ENCODE assay signal across 18 cellular contexts in the genomic region with DNA sequence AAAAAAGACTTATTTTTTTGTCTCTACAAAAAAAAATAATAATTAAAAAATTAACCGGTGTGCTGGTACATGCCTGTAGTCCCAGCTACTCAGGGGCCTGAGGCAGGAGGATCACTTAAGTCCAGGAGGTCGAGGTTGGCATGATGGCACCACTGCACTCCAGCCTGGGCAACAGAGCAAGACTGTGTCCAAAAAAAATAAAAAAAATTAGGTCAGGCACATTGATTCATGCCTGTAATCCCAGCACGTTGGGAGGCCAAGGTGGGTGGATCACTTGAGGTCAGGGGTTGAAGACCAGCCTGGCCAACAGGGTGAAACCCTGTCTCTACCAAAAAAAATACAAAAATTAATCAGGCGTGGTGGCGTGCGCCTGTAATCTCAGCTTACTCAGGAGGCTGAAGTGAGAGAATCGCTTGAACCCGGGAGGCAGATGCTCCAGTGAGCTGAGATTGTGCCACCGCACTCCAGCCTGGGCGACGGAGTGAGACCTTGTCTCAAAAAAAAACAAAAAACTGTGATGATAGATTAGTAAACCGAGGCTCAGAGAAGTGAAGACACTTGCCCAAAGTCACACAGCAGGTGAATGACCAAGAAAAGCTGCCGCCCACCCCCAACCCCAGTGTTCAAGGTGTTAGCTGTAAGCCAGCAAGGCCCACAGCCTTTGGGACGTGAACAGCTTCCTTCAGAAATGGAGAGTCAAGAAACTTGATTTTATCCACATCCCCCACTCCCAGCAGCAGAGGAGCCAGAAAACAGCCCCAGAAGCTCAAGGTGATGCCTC. TPM values are rescaled to one million over a fixed set of nuclear protein-coding genes. Genes with fewer than 3 reads are reported as not detected.
"Had no signal": no experiment of that assay in that cellular context is flagged by ENCODE, and none has a peak within 500 bp of the region (broad histone marks: within the 10 kb centered on the region; RNA-seq: fewer than 3 reads in every experiment).

No MANE protein-coding gene starts in this region.

- H3K4me3 ChIP-seq: colonic mucosa, esophagus muscularis mucosa, pancreas, thoracic aorta had no signal

- H3K9me3 ChIP-seq: colonic mucosa, esophagus muscularis mucosa, pancreas, thoracic aorta had no signal

- H3K4me1 Mint-ChIP-seq: activated T-helper 17 cell treated with anti-CD3 and anti-CD28 coated beads, Interleukin-2, amount 50 U/mL, for 72 hours; neural crest cell had no signal

- H3K9me3 Mint-ChIP-seq: activated naive CD4-positive, alpha-beta T cell treated with anti-CD3 and anti-CD28 coated beads, Interleukin-2, amount 10 ng/mL, durations not matched to agents 7 days and 5 days; activated T-helper 17 cell treated with anti-CD3 and anti-CD28 coated beads, Interleukin-2, amount 50 U/mL, for 72 hours; neural crest cell had no signal

- H3K27me3 Mint-ChIP-seq: activated naive CD4-positive, alpha-beta T cell treated with anti-CD3 and anti-CD28 coated beads, Interleukin-2, amount 10 ng/mL, durations not matched to agents 7 days and 5 days; activated T-helper 17 cell treated with anti-CD3 and anti-CD28 coated beads, Interleukin-2, amount 50 U/mL, for 72 hours; brain had no signal

- H3K4me1 ChIP-seq: colonic mucosa, pancreas had no signal

- H3K4me3 Mint-ChIP-seq: activated naive CD4-positive, alpha-beta T cell treated with anti-CD3 and anti-CD28 coated beads, Interleukin-2, amount 10 ng/mL, durations not matched to agents 7 days and 5 days; activated T-helper 17 cell treated with anti-CD3 and anti-CD28 coated beads, Interleukin-2, amount 50 U/mL, for 72 hours; neural crest cell had no signal

- H3K27ac Mint-ChIP-seq: activated naive CD4-positive, alpha-beta T cell treated with anti-CD3 and anti-CD28 coated beads, Interleukin-2, amount 10 ng/mL, durations not matched to agents 7 days and 5 days; activated T-helper 17 cell treated with anti-CD3 and anti-CD28 coated beads, Interleukin-2, amount 50 U/mL, for 72 hours had no signal

- FAIRE-seq: pancreas, urothelium cell line had no signal

- H3K27ac ChIP-seq: colonic mucosa, esophagus muscularis mucosa, thoracic aorta had no signal

- H3K27me3 ChIP-seq: colonic mucosa, esophagus muscularis mucosa, pancreas had no signal

- ATAC-seq: activated T-helper 17 cell treated with anti-CD3 and anti-CD28 coated beads, Interleukin-2, amount 50 U/mL, for 72 hours; left ventricle myocardium superior had no signal

- DNase-seq: activated naive CD4-positive, alpha-beta T cell treated with anti-CD3 and anti-CD28 coated beads, Interleukin-2, amount 10 ng/mL, durations not matched to agents 7 days and 5 days; central memory CD4-positive, alpha-beta T cell; colonic mucosa; hypothalamus; left ventricle myocardium superior; mesendoderm; stimulated activated CD4-positive, alpha-beta T cell treated with anti-CD3 and anti-CD28 coated beads, Interleukin-1b, Interleukin-23, amount 100 ng/mL, for 48 hours had no signal

- H3K36me3 ChIP-seq: colonic mucosa, thoracic aorta had no signal

RNA-seq across cellular contexts. Expression of gene RNU6-9, which starts 9.4 kb away (rescaled TPM):
- total RNA-seq: activated CD8-positive, alpha-beta memory T cell treated with anti-CD3 and anti-CD28 coated beads for 36 hours; activated T-helper 17 cell treated with anti-CD3 and anti-CD28 coated beads, Interleukin-2, amount 50 U/mL, for 72 hours; colonic mucosa; esophagus muscularis mucosa; glomerular endothelial cell; kidney epithelial cell; left ventricle myocardium superior; neural crest cell; pancreas; T-helper 2 cell treated with Interferon-gamma antibody and Interleukin-4, amounts not matched to agents 100 ng/mL and 5 ng/mL, for 36 hours; thoracic aorta had no signal
- polyA plus RNA-seq: pancreas had no signal

RNA-seq across cellular contexts. Expression of gene KISS1R, which starts 14.5 kb away (rescaled TPM):
- total RNA-seq: esophagus muscularis mucosa, left ventricle myocardium superior, thoracic aorta had no signal
